Comparison of ENCODE assay signal across 18 cellular contexts in the genomic region with DNA sequence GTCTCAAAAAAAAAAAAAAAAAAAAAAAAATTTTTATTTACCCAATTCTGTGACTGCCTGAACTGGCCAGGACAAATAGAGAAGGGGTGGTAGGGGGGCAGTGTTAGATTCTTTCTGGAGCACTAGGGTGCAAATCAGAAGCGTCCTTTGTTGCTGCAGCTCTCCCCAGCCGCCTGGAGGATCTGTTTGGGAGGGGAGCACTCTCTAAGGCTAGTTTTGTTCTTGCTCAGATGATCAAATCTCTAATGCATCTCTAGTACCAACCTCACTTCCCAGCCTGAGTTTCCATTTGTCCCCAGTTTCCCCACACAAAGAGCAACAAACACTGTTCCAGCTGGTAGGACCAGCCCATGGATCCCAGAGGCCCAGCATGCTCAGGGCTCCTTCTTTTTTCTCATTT.
DNase-seq lines count a peak whose midpoint lies in the region; ATAC-seq, FAIRE-seq and TF ChIP-seq lines count a peak whose summit lies in the region.
"Had no signal": no experiment of that assay in that cellular context is flagged by ENCODE, and none has a peak within 500 bp of the region (broad histone marks: within the 10 kb centered on the region; RNA-seq: fewer than 3 reads in every experiment).

No MANE protein-coding gene starts in this region.

- H3K4me2 ChIP-seq in A549 = peak overlapping the region; percentile 3; the same call in 1 of the 3 replicates

- FAIRE-seq in A549 (lab: Jason Lieb, UNC) = no peak
- FAIRE-seq: GM12892 had no signal

- ATAC-seq in A549 (no peak), WTC11 (no peak), GM19023 (IDR thresholded peaks at IDR 0.05; ENCODE audit: unreplicated experiment) (no peak), HG03025 (IDR thresholded peaks at IDR 0.05; ENCODE audit: low FRiP score, unreplicated experiment) (no peak)

- H3K4me1 Mint-ChIP-seq in WTC11 = peaks cover 82% of the 10 kb centered on the region
- H3K4me1 Mint-ChIP-seq: CD8-positive, alpha-beta memory T cell had no signal

- no peaks in the 10 kb centered on the region for H3K9me3 ChIP-seq in A549

- H3K4me3 Mint-ChIP-seq in WTC11 = no peak overlapping the region
- H3K4me3 Mint-ChIP-seq: CD8-positive, alpha-beta memory T cell; HFFc6 had no signal

- H3K27ac ChIP-seq in A549 = peak overlapping the region; percentile 33 to 71; a peak in 3 of 6 replicates
- H3K27ac ChIP-seq in RWPE1 = no peak overlapping the region
- H3K27ac ChIP-seq: 22Rv1 had no signal

- peaks cover 46% of the 10 kb centered on the region for H3K4me1 ChIP-seq in A549

- POLR2A ChIA-PET in A549 (lab: Yijun Ruan, JAX) = no interaction called here
- POLR2A ChIA-PET in WTC11 (lab: Charles Lee) = no interaction called here
- POLR2A ChIA-PET in RWPE1 (lab: Yijun Ruan, JAX; ENCODE audit: low non-redundant PET) = no interaction called here

- H3K4me3 ChIP-seq in A549 = no peak overlapping the region

- TF ChIP-seq RAD21 in A549 (conservative IDR thresholded peaks at IDR 0.05 in 1 of 2, IDR thresholded peaks at IDR 0.05 in 1 of 2) = no peak

- H3K27me3 Mint-ChIP-seq in WTC11 (ENCODE audit: low read depth) = peaks cover 8% of the 10 kb centered on the region
- H3K27me3 Mint-ChIP-seq: CD8-positive, alpha-beta memory T cell had no signal

- peaks cover 7% of the 10 kb centered on the region for H3K9me3 Mint-ChIP-seq in WTC11
- H3K9me3 Mint-ChIP-seq: HFFc6 had no signal

- peaks cover 5% of the 10 kb centered on the region for H3K36me3 Mint-ChIP-seq in WTC11
- H3K36me3 Mint-ChIP-seq: CD8-positive, alpha-beta memory T cell had no signal

- CTCF ChIA-PET in A549 (lab: Yijun Ruan, JAX) = no interaction called here
- CTCF ChIA-PET in WTC11 (lab: Charles Lee) = interaction anchor here (1.5 to 2.3 kb wide), 2 partner anchors 149 to 306 kb away, joined by 4 to 8 read pairs; no protein-coding TSS in a partner anchor
- CTCF ChIA-PET in RWPE1 (lab: Yijun Ruan, JAX) = no interaction called here

- intact Hi-C loops in posterior vena cava (cut with DNase I) = no loop called here

- no peak for TF ChIP-seq EP300 in A549 (IDR thresholded peaks at IDR 0.05)

- peak overlapping the region; percentile 91 for H3K27ac Mint-ChIP-seq in WTC11
- H3K27ac Mint-ChIP-seq: CD8-positive, alpha-beta memory T cell; HFFc6 had no signal

- TF ChIP-seq POLR2A in A549 (IDR thresholded peaks at IDR 0.05; ENCODE audit: low read length) = no peak

- WGBS in A549 (ENCODE audit: missing lambda C conversion rate) = 91% methylated on average over 2 of the region's 2 CpGs

- DNase-seq in A549 (ENCODE audit: low read depth in 1 of 2, low spot score in 1 of 2) (no peak), WTC11 (ENCODE audit: low spot score) (no peak), kidney glomerular epithelial cell (lab: John Stamatoyannopoulos, UW) (peak; percentile 4), posterior vena cava (ENCODE audit: low spot score) (peak; percentile 47), NCI-H2196 (lab: John Stamatoyannopoulos, UW; ENCODE audit: unreplicated experiment) (no peak), RWPE1 (ENCODE audit: low spot score) (no peak)
- DNase-seq: CD8-positive, alpha-beta memory T cell; GF-D8; HFFc6; NCI-H1048; NCI-H146; NCI-H2081; NCI-H510A treated with DMSO at 0.1 percent for 48 hours; NCI-H82 had no signal

- no peak for TF ChIP-seq CTCF in A549 (IDR thresholded peaks at IDR 0.05)
- no peak for TF ChIP-seq CTCF in WTC11 (IDR thresholded peaks at IDR 0.05)
- no peak for TF ChIP-seq CTCF in RWPE1 (conservative IDR thresholded peaks at IDR 0.05; ENCODE audit: low read depth)

TF ChIP-seq in A549, 52 proteins besides CTCF, POLR2A, EP300 and RAD21:
- TF ChIP-seq NFE2L2 (conservative IDR thresholded peaks at IDR 0.05; ENCODE audit: low read length) = no peak
- TF ChIP-seq, protein P1, sequence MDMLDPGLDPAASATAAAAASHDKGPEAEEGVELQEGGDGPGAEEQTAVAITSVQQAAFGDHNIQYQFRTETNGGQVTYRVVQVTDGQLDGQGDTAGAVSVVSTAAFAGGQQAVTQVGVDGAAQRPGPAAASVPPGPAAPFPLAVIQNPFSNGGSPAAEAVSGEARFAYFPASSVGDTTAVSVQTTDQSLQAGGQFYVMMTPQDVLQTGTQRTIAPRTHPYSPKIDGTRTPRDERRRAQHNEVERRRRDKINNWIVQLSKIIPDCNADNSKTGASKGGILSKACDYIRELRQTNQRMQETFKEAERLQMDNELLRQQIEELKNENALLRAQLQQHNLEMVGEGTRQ (IDR thresholded peaks at IDR 0.05) = no peak
- no peak for TF ChIP-seq RARB (CRISPR knock-in tag; IDR thresholded peaks at IDR 0.05)
- TF ChIP-seq HOXB13 (CRISPR knock-in tag; IDR thresholded peaks at IDR 0.05; ENCODE audit: low read depth) = no peak
- no peak for TF ChIP-seq ZC3H11A (IDR thresholded peaks at IDR 0.05)
- TF ChIP-seq EHF (CRISPR knock-in tag; IDR thresholded peaks at IDR 0.05) = no peak
- no peak for TF ChIP-seq ZSCAN20 (CRISPR knock-in tag; IDR thresholded peaks at IDR 0.05)
- TF ChIP-seq BHLHE40 (IDR thresholded peaks at IDR 0.05; ENCODE audit: low read depth, low read length) = no peak

TF ChIP-seq in WTC11, 78 proteins besides CTCF, POLR2A, EP300 and RAD21 (continues in another document):
- TF ChIP-seq TEAD4 (CRISPR knock-in tag; IDR thresholded peaks at IDR 0.05) = no peak
- TF ChIP-seq, protein P2, sequence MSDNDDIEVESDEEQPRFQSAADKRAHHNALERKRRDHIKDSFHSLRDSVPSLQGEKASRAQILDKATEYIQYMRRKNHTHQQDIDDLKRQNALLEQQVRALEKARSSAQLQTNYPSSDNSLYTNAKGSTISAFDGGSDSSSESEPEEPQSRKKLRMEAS (CRISPR knock-in tag; IDR thresholded peaks at IDR 0.05) = no peak
- TF ChIP-seq GRHL2 (CRISPR knock-in tag; IDR thresholded peaks at IDR 0.05; ENCODE audit: insufficient replicate concordance, severe bottlenecking) = no peak
- TF ChIP-seq, protein P3, sequence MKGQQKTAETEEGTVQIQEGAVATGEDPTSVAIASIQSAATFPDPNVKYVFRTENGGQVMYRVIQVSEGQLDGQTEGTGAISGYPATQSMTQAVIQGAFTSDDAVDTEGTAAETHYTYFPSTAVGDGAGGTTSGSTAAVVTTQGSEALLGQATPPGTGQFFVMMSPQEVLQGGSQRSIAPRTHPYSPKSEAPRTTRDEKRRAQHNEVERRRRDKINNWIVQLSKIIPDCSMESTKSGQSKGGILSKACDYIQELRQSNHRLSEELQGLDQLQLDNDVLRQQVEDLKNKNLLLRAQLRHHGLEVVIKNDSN (CRISPR knock-in tag; IDR thresholded peaks at IDR 0.05) = no peak
- no peak for TF ChIP-seq RORB (CRISPR knock-in tag; IDR thresholded peaks at IDR 0.05)
- TF ChIP-seq, protein P4, sequence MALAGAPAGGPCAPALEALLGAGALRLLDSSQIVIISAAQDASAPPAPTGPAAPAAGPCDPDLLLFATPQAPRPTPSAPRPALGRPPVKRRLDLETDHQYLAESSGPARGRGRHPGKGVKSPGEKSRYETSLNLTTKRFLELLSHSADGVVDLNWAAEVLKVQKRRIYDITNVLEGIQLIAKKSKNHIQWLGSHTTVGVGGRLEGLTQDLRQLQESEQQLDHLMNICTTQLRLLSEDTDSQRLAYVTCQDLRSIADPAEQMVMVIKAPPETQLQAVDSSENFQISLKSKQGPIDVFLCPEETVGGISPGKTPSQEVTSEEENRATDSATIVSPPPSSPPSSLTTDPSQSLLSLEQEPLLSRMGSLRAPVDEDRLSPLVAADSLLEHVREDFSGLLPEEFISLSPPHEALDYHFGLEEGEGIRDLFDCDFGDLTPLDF (CRISPR knock-in tag; IDR thresholded peaks at IDR 0.05) = no peak
- no peak for TF ChIP-seq PRRX2 (CRISPR knock-in tag; IDR thresholded peaks at IDR 0.05)
- TF ChIP-seq ZNF121 (CRISPR knock-in tag; IDR thresholded peaks at IDR 0.05) = no peak
- no peak for TF ChIP-seq ZBTB21 (CRISPR knock-in tag; IDR thresholded peaks at IDR 0.05; ENCODE audit: borderline replicate concordance)
- TF ChIP-seq, protein P5, sequence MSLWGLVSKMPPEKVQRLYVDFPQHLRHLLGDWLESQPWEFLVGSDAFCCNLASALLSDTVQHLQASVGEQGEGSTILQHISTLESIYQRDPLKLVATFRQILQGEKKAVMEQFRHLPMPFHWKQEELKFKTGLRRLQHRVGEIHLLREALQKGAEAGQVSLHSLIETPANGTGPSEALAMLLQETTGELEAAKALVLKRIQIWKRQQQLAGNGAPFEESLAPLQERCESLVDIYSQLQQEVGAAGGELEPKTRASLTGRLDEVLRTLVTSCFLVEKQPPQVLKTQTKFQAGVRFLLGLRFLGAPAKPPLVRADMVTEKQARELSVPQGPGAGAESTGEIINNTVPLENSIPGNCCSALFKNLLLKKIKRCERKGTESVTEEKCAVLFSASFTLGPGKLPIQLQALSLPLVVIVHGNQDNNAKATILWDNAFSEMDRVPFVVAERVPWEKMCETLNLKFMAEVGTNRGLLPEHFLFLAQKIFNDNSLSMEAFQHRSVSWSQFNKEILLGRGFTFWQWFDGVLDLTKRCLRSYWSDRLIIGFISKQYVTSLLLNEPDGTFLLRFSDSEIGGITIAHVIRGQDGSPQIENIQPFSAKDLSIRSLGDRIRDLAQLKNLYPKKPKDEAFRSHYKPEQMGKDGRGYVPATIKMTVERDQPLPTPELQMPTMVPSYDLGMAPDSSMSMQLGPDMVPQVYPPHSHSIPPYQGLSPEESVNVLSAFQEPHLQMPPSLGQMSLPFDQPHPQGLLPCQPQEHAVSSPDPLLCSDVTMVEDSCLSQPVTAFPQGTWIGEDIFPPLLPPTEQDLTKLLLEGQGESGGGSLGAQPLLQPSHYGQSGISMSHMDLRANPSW (CRISPR knock-in tag; conservative IDR thresholded peaks at IDR 0.05; ENCODE audit: low read depth) = no peak
- no peak for TF ChIP-seq ELF4 (CRISPR knock-in tag; IDR thresholded peaks at IDR 0.05; ENCODE audit: low read depth)
- no peak for TF ChIP-seq ZNF263 (CRISPR knock-in tag; IDR thresholded peaks at IDR 0.05; ENCODE audit: low read depth)
- no peak for TF ChIP-seq RELA (CRISPR knock-in tag; IDR thresholded peaks at IDR 0.05; ENCODE audit: borderline replicate concordance)
- TF ChIP-seq HMGA2 (CRISPR knock-in tag; IDR thresholded peaks at IDR 0.05) = no peak
- no peak for TF ChIP-seq ZNF396 (CRISPR knock-in tag; IDR thresholded peaks at IDR 0.05; ENCODE audit: borderline replicate concordance)

Comparison
In these comparisons a context has a peak if more than half of its experiments do, and no peak if none do; other contexts are left out.
1. DNase-seq: peak in kidney glomerular epithelial cell (single experiment) and posterior vena cava (single experiment); none in A549 (0 of 2), WTC11 (single experiment), NCI-H2196 (single experiment) and RWPE1 (single experiment).